10 cellular contexts compared by ENCODE assay signal in genomic region chr1:39270368-39270767, GRCh38.
DNase-seq lines count a peak whose midpoint lies in the region; ATAC-seq and TF ChIP-seq lines count a peak whose summit lies in the region.
"Had no signal": no experiment of that assay in that cellular context is flagged by ENCODE, and none has a peak within 500 bp of the region (broad histone marks: within the 10 kb centered on the region; RNA-seq: fewer than 3 reads in every experiment).

No MANE protein-coding gene starts in this region.

- no peak for DNase-seq in activated CD8-positive, alpha-beta memory T cell treated with anti-CD3 and anti-CD28 coated beads, Interleukin-2, amount 10 ng/mL, durations not matched to agents 7 days and 5 days
- no peak for DNase-seq in activated CD8-positive, alpha-beta memory T cell treated with anti-CD3 and anti-CD28 coated beads, Interleukin-2, amount 50 U/mL, for 4 hours
- no peak for DNase-seq in immature natural killer cell
- no peak for DNase-seq in thoracic aorta (ENCODE audit: low spot score)
- DNase-seq in GM03348 (ENCODE audit: low spot score) = no peak
- DNase-seq in stimulated activated CD4-positive, alpha-beta T cell treated with anti-CD3 and anti-CD28 coated beads, Interleukin-2, amount 100 ng/mL, for 24 hours = no peak
- DNase-seq: activated T-cell treated with anti-CD3 and anti-CD28 coated beads for 4 hours, nephron progenitor cell had no signal

- H3K36me3 Mint-ChIP-seq in activated CD8-positive, alpha-beta memory T cell treated with anti-CD3 and anti-CD28 coated beads, Interleukin-2, amount 10 ng/mL, durations not matched to agents 7 days and 5 days = peaks cover 20% of the 10 kb centered on the region
- H3K36me3 Mint-ChIP-seq in activated naive CD8-positive, alpha-beta T cell = no peaks in the 10 kb centered on the region
- peaks cover 0 to 4% (median 0%) of the 10 kb centered on the region in 3 donors for H3K36me3 Mint-ChIP-seq in immature natural killer cell

- H3K4me3 ChIP-seq in thoracic aorta = no peak overlapping the region

- H3K4me3 Mint-ChIP-seq in activated CD8-positive, alpha-beta memory T cell treated with anti-CD3 and anti-CD28 coated beads, Interleukin-2, amount 10 ng/mL, durations not matched to agents 7 days and 5 days = no peak overlapping the region
- no peak overlapping the region for H3K4me3 Mint-ChIP-seq in activated naive CD8-positive, alpha-beta T cell
- peak overlapping the region in 3 of 5 donors; percentile 0 to 29 (median 1) for H3K4me3 Mint-ChIP-seq in immature natural killer cell

- no peaks in the 10 kb centered on the region for H3K9me3 ChIP-seq in thoracic aorta

- no peaks in the 10 kb centered on the region for H3K9me3 Mint-ChIP-seq in activated CD8-positive, alpha-beta memory T cell treated with anti-CD3 and anti-CD28 coated beads, Interleukin-2, amount 10 ng/mL, durations not matched to agents 7 days and 5 days (ENCODE audit: low read depth)
- no peaks in the 10 kb centered on the region for H3K9me3 Mint-ChIP-seq in activated naive CD8-positive, alpha-beta T cell (ENCODE audit: low read depth)
- no peaks in the 10 kb centered on the region for H3K9me3 Mint-ChIP-seq in immature natural killer cell
- H3K9me3 Mint-ChIP-seq: nephron progenitor cell had no signal

- ATAC-seq in activated CD8-positive, alpha-beta memory T cell treated with anti-CD3 and anti-CD28 coated beads, Interleukin-2, amount 10 ng/mL, durations not matched to agents 7 days and 5 days = no peak
- ATAC-seq in thoracic aorta (ENCODE audit: insufficient number of reproducible peaks, low FRiP score, low read depth) (no peak), HG03135 (IDR thresholded peaks at IDR 0.05; ENCODE audit: unreplicated experiment) (no peak)

- no peak for TF ChIP-seq CTCF in thoracic aorta (IDR thresholded peaks at IDR 0.05)

- H3K27ac Mint-ChIP-seq in activated CD8-positive, alpha-beta memory T cell treated with anti-CD3 and anti-CD28 coated beads, Interleukin-2, amount 10 ng/mL, durations not matched to agents 7 days and 5 days = peak overlapping the region; percentile 20
- H3K27ac Mint-ChIP-seq in activated naive CD8-positive, alpha-beta T cell = peak overlapping the region; percentile 52
- peak overlapping the region; percentile 47 to 76 (median 66) for H3K27ac Mint-ChIP-seq in immature natural killer cell

- H3K4me1 ChIP-seq in thoracic aorta (ENCODE audit: control insufficient read depth in 1 of 2, low read depth in 2 of 2) = peaks cover 32 to 81% of the 10 kb centered on the region in 2 donors

- H3K27me3 Mint-ChIP-seq in activated CD8-positive, alpha-beta memory T cell treated with anti-CD3 and anti-CD28 coated beads, Interleukin-2, amount 10 ng/mL, durations not matched to agents 7 days and 5 days = no peaks in the 10 kb centered on the region
- no peaks in the 10 kb centered on the region for H3K27me3 Mint-ChIP-seq in activated naive CD8-positive, alpha-beta T cell
- no peaks in the 10 kb centered on the region for H3K27me3 Mint-ChIP-seq in immature natural killer cell (ENCODE audit: low read depth in 3 of 3)

- H3K36me3 ChIP-seq in thoracic aorta = no peaks in the 10 kb centered on the region

- CTCF ChIA-PET in activated CD8-positive, alpha-beta memory T cell treated with anti-CD3 and anti-CD28 coated beads, Interleukin-2, amount 10 ng/mL, durations not matched to agents 7 days and 5 days (lab: Charles Lee) = interaction anchor here (4.0 kb wide), 1 partner anchor 12 kb away, joined by 16 read pairs; no protein-coding TSS in a partner anchor

- H3K4me1 Mint-ChIP-seq in activated CD8-positive, alpha-beta memory T cell treated with anti-CD3 and anti-CD28 coated beads, Interleukin-2, amount 10 ng/mL, durations not matched to agents 7 days and 5 days = peaks cover 62% of the 10 kb centered on the region
- peaks cover 63% of the 10 kb centered on the region for H3K4me1 Mint-ChIP-seq in activated naive CD8-positive, alpha-beta T cell (ENCODE audit: low read depth)
- peaks cover 78 to 89% of the 10 kb centered on the region in 2 donors for H3K4me1 Mint-ChIP-seq in immature natural killer cell

- no peaks in the 10 kb centered on the region for H3K27me3 ChIP-seq in thoracic aorta (replicated peaks; ENCODE audit: insufficient read depth)

- H3K27ac ChIP-seq in thoracic aorta = peak overlapping the region; percentile 51 to 73

Comparison
In these comparisons a context has a peak if more than half of its experiments do, and no peak if none do; other contexts are left out.
1. H3K4me3 Mint-ChIP-seq: peak in immature natural killer cell (3 of 5); none in activated CD8-positive, alpha-beta memory T cell treated with anti-CD3 and anti-CD28 coated beads, Interleukin-2, amount 10 ng/mL, durations not matched to agents 7 days and 5 days (single experiment) and activated naive CD8-positive, alpha-beta T cell (single experiment).
2. Peak in every context shown above with its lines, with median percentiles within 50 percentile points of each other: H3K27ac Mint-ChIP-seq.